Comparison of ENCODE assay signal across 10 cellular contexts in genomic region chr16:10939649-10940206, GRCh38. TPM values are rescaled to one million over a fixed set of nuclear protein-coding genes. Genes with fewer than 3 reads are reported as not detected.
A peak's percentile ranks its signal among the peaks of the same experiment; 100 is the strongest.
DNase-seq lines count a peak whose midpoint lies in the region; ATAC-seq and TF ChIP-seq lines count a peak whose summit lies in the region.
"Had no signal": no experiment of that assay in that cellular context is flagged by ENCODE, and none has a peak within 500 bp of the region (broad histone marks: within the 10 kb centered on the region; RNA-seq: fewer than 3 reads in every experiment).

No MANE protein-coding gene starts in this region.

- WGBS in lower leg skin, 2 donors, result 74 to 77% methylated on average over 7 of the region's 7 CpGs

- no peak for DNase-seq in AG04450 (ENCODE audit: low read depth, low spot score)
- no peak for DNase-seq in HFFc6
- DNase-seq in central memory CD8-positive, alpha-beta T cell (ENCODE audit: low spot score in 2 of 2), result no peak
- DNase-seq in naive thymus-derived CD8-positive, alpha-beta T cell, result no peak
- no peak for DNase-seq in lower leg skin (ENCODE audit: low spot score in 2 of 2)
- no peak for DNase-seq in HT-29 (ENCODE audit: low spot score)
- DNase-seq in SW 1271 (lab: John Stamatoyannopoulos, UW), result no peak
- no peak for DNase-seq in NCI-H187 (lab: John Stamatoyannopoulos, UW)
- DNase-seq: NCI-H82 had no signal

- ATAC-seq in central memory CD8-positive, alpha-beta T cell (replicated peaks; ENCODE audit: extremely low read depth, poor library complexity, severe bottlenecking), result no peak
- no peak for ATAC-seq in naive thymus-derived CD8-positive, alpha-beta T cell
- ATAC-seq: sciatic nerve had no signal

- CTCF ChIA-PET in AG04450 (lab: Charles Lee), result no interaction called here

- H3K36me3 Mint-ChIP-seq in HFFc6 (ENCODE audit: low read depth), result peaks cover 24% of the 10 kb centered on the region
- H3K36me3 Mint-ChIP-seq in central memory CD8-positive, alpha-beta T cell (ENCODE audit: insufficient read depth), result peaks cover 11% of the 10 kb centered on the region
- H3K36me3 Mint-ChIP-seq in naive thymus-derived CD8-positive, alpha-beta T cell, result peaks cover 0 to 17% (median 0%) of the 10 kb centered on the region in 3 donors

- POLR2A ChIA-PET in AG04450 (lab: Yijun Ruan, JAX), result no interaction called here
- POLR2A ChIA-PET in naive thymus-derived CD8-positive, alpha-beta T cell (lab: Charles Lee), result interaction anchor here (1.4 to 1.6 kb wide), 2 partner anchors 9 to 195 kb away, joined by 3 to 5 read pairs; no protein-coding TSS in a partner anchor

- H3K27ac Mint-ChIP-seq in HFFc6, result no peak overlapping the region
- H3K27ac Mint-ChIP-seq in central memory CD8-positive, alpha-beta T cell (ENCODE audit: low read depth), result peak overlapping the region; percentile 64
- H3K27ac Mint-ChIP-seq in naive thymus-derived CD8-positive, alpha-beta T cell, result peak overlapping the region in 9 of 10 donors; percentile 4 to 92 (median 61)

- peak overlapping the region; percentile 92 for H3K4me3 Mint-ChIP-seq in HFFc6
- peak overlapping the region; percentile 89 for H3K4me3 Mint-ChIP-seq in central memory CD8-positive, alpha-beta T cell
- H3K4me3 Mint-ChIP-seq in naive thymus-derived CD8-positive, alpha-beta T cell, result peak overlapping the region; percentile 85 to 96 (median 92)

- H3K4me3 ChIP-seq in AG04450 (ENCODE audit: low read depth, low read length), result peak overlapping the region; percentile 80
- no peak overlapping the region for H3K4me3 ChIP-seq in lower leg skin (ENCODE audit: low read depth, poor library complexity, severe bottlenecking)

- no peaks in the 10 kb centered on the region for H3K27me3 ChIP-seq in AG04450 (ENCODE audit: control insufficient read depth, insufficient read depth, low read length)

- H3K9me3 Mint-ChIP-seq in HFFc6, result no peaks in the 10 kb centered on the region
- H3K9me3 Mint-ChIP-seq in central memory CD8-positive, alpha-beta T cell, result no peaks in the 10 kb centered on the region
- H3K9me3 Mint-ChIP-seq in naive thymus-derived CD8-positive, alpha-beta T cell, result no peaks in the 10 kb centered on the region

- no peak for TF ChIP-seq CTCF in AG04450 (IDR thresholded peaks at IDR 0.05; ENCODE audit: low read depth, low read length)
- TF ChIP-seq CTCF in HFFc6 (IDR thresholded peaks at IDR 0.05), result no peak
- TF ChIP-seq CTCF in lower leg skin (IDR thresholded peaks at IDR 0.05), result no peak

- intact Hi-C loops in lower leg skin (cut with DNase I; ENCODE audit: low total_unique reads), result no loop called here

- H3K4me1 Mint-ChIP-seq in HFFc6 (ENCODE audit: low read depth), result peaks cover 76% of the 10 kb centered on the region
- H3K4me1 Mint-ChIP-seq in central memory CD8-positive, alpha-beta T cell, result peaks cover 76% of the 10 kb centered on the region
- peaks cover 44 to 87% (median 82%) of the 10 kb centered on the region in 4 donors for H3K4me1 Mint-ChIP-seq in naive thymus-derived CD8-positive, alpha-beta T cell

- TF ChIP-seq POLR2A in lower leg skin (IDR thresholded peaks at IDR 0.05), result no peak

- H3K9me3 ChIP-seq in AG04450 (ENCODE audit: control insufficient read depth, insufficient read depth, low read length), result no peaks in the 10 kb centered on the region; the same call in 1 of the 2 replicates

- no peak overlapping the region for H3K27ac ChIP-seq in AG04450 (ENCODE audit: low read depth, low read length)

- H3K27me3 Mint-ChIP-seq in HFFc6 (ENCODE audit: insufficient read depth), result peaks cover 3% of the 10 kb centered on the region; the same call in 1 of the 2 replicates
- H3K27me3 Mint-ChIP-seq in central memory CD8-positive, alpha-beta T cell, result no peaks in the 10 kb centered on the region
- no peaks in the 10 kb centered on the region for H3K27me3 Mint-ChIP-seq in naive thymus-derived CD8-positive, alpha-beta T cell

RNA-seq across cellular contexts. Expression of gene DEXI, which starts 2.5 kb away (rescaled TPM):
- polyA plus RNA-seq in AG04450 (2011; rRNA removed), result 37.3 and 49.3 TPM in 2 replicates
- polyA minus RNA-seq in AG04450 (2011; rRNA and poly(A)+ RNA removed), result 30.8 and 35.0 TPM in 2 replicates
- 10 to 100 TPM; 39.3 to 49.2 (median 44.3) TPM for total RNA-seq in HFFc6 (2021; fragmentation: NEBNext Ultra II Directional; extraction: Animal tissue kit (Norgen Biotek cat#: 25700))
- total RNA-seq in naive thymus-derived CD8-positive, alpha-beta T cell, result 10 to 100 TPM; 30.5 to 30.7 TPM
- polyA plus RNA-seq in naive thymus-derived CD8-positive, alpha-beta T cell, result 10 to 100 TPM; 50.8 to 60.4 (median 51.9) TPM
- 10 to 100 TPM; 38.1 to 63.6 (median 58.9) TPM for total RNA-seq in lower leg skin
- 47.7 and 54.8 TPM in 2 replicates for total RNA-seq in HT-29 (2014; rRNA removed; shearing (Covaris generic))

RNA-seq across cellular contexts. Expression of gene CLEC16A, which starts 4.6 kb away (rescaled TPM):
- polyA plus RNA-seq in AG04450 (2011; rRNA removed), result 11.9 and 13.7 TPM in 2 replicates
- 43.9 and 49.8 TPM in 2 replicates for polyA minus RNA-seq in AG04450 (2011; rRNA and poly(A)+ RNA removed)
- 10 to 100 TPM; 19.4 to 23.2 (median 21.2) TPM for total RNA-seq in HFFc6 (2021; fragmentation: NEBNext Ultra II Directional; extraction: Animal tissue kit (Norgen Biotek cat#: 25700))
- 10 to 100 TPM; 24.8 to 28.8 TPM for total RNA-seq in naive thymus-derived CD8-positive, alpha-beta T cell
- polyA plus RNA-seq in naive thymus-derived CD8-positive, alpha-beta T cell, result 10 to 100 TPM in 2 of 3 donors, 1 to 10 TPM in 1; 8.5 to 19.4 (median 18.4) TPM
- 10 to 100 TPM; 26.8 to 30.0 (median 29.5) TPM for total RNA-seq in lower leg skin
- total RNA-seq in HT-29 (2014; rRNA removed; shearing (Covaris generic)), result 12.7 and 13.5 TPM in 2 replicates
